In genomic region chr10:124917168-124917938, GRCh38 we compare ENCODE assay signal across 8 cellular contexts. TPM values are rescaled to one million over a fixed set of nuclear protein-coding genes. Genes with fewer than 3 reads are reported as not detected.
DNase-seq lines count a peak whose midpoint lies in the region; ATAC-seq and TF ChIP-seq lines count a peak whose summit lies in the region.

No MANE protein-coding gene starts in this region.

- H3K79me2 ChIP-seq in DND-41 (ENCODE audit: insufficient read depth, low read length), result peaks cover 59% of the 10 kb centered on the region

- DNase-seq in DND-41 (peak; percentile 56), dermis blood vessel endothelial cell (peak; percentile 72), lower lobe of right lung (peak; percentile 56), T1000 (lab: John Stamatoyannopoulos, UW) (no peak)
- no peak for DNase-seq in Jurkat, Clone E6-1 (ENCODE audit: low read depth, low spot score)
- DNase-seq in activated CD4-positive, alpha-beta T cell treated with anti-CD3 and anti-CD28 coated beads for 1 hour, result peak; percentile 21
- DNase-seq in stimulated activated CD8-positive, alpha-beta memory T cell treated with anti-CD3 and anti-CD28 coated beads, Interleukin-12 subunit alpha, Interleukin-12 subunit beta, amount 100 ng/mL, for 24 hours (ENCODE audit: extremely low read depth), result peak; percentile 26

- H4K20me1 ChIP-seq in DND-41 (ENCODE audit: insufficient read depth, low read length), result peaks cover 41% of the 10 kb centered on the region

- no peak for TF ChIP-seq CTCF in DND-41 (IDR thresholded peaks at IDR 0.05; ENCODE audit: borderline replicate concordance, extremely low read depth, low read length, poor library complexity, severe bottlenecking)
- no peak for TF ChIP-seq CTCF in lower lobe of right lung (IDR thresholded peaks at IDR 0.05)

- intact Hi-C loops in lower lobe of right lung (cut with DNase I), result no loop called here

- peak overlapping the region; percentile 88 for H3K4me2 ChIP-seq in DND-41 (ENCODE audit: insufficient read depth, low read length)

- H3K4me3 ChIP-seq in DND-41 (ENCODE audit: low read depth in 1 of 2, low read length in 2 of 2) (peak overlapping the region; percentile 90 to 94), lower lobe of right lung (peak overlapping the region; percentile 81)
- H3K4me3 ChIP-seq in Jurkat, Clone E6-1 (ENCODE audit: low read length), result peak overlapping the region; percentile 85

- peak overlapping the region; percentile 77 for H2AFZ ChIP-seq in DND-41 (ENCODE audit: low read depth, low read length)

- peaks cover 34% of the 10 kb centered on the region for H3K4me1 ChIP-seq in DND-41 (ENCODE audit: insufficient read depth, low read length)
- peaks cover 35% of the 10 kb centered on the region for H3K4me1 ChIP-seq in lower lobe of right lung

- H3K27me3 ChIP-seq in DND-41 (ENCODE audit: insufficient read depth, low read length, poor library complexity) (no peaks in the 10 kb centered on the region), lower lobe of right lung (ENCODE audit: low read depth) (no peaks in the 10 kb centered on the region)

- peak overlapping the region; percentile 79 for H3K9ac ChIP-seq in DND-41 (ENCODE audit: low read depth, low read length)

- H3K36me3 ChIP-seq in DND-41 (ENCODE audit: insufficient read depth, low read length) (peaks cover 3% of the 10 kb centered on the region; the same call in 1 of the 2 replicates), lower lobe of right lung (no peaks in the 10 kb centered on the region)

- H3K9me3 ChIP-seq in DND-41 (ENCODE audit: insufficient read depth, low read length, severe bottlenecking) (no peaks in the 10 kb centered on the region), lower lobe of right lung (no peaks in the 10 kb centered on the region)

- H3K27ac ChIP-seq in DND-41 (ENCODE audit: low read length) (peak overlapping the region; percentile 83), lower lobe of right lung (peak overlapping the region; percentile 94)

- ATAC-seq in DND-41 (ENCODE audit: insufficient read depth, low read depth) (peak; percentile 23), GM21526 (IDR thresholded peaks at IDR 0.05; ENCODE audit: low FRiP score, unreplicated experiment) (peak; percentile 30), lower lobe of right lung (peak; percentile 34 to 46)

RNA-seq across cellular contexts. Expression of gene ZRANB1, which starts 24.6 kb away (rescaled TPM):
- polyA plus RNA-seq in Jurkat, Clone E6-1 (2012; ENCODE audit: insufficient read depth, insufficient read length), result 13.4 TPM
- 22.2 and 25.4 TPM in 2 replicates for total RNA-seq in dermis blood vessel endothelial cell
- 18.7 TPM for total RNA-seq in lower lobe of right lung

Comparison
In these comparisons a context has a peak if more than half of its experiments do, and no peak if none do; other contexts are left out.
1. DNase-seq: peak in DND-41 (single experiment), activated CD4-positive, alpha-beta T cell treated with anti-CD3 and anti-CD28 coated beads for 1 hour (single experiment), dermis blood vessel endothelial cell (single experiment), lower lobe of right lung (single experiment) and stimulated activated CD8-positive, alpha-beta memory T cell treated with anti-CD3 and anti-CD28 coated beads, Interleukin-12 subunit alpha, Interleukin-12 subunit beta, amount 100 ng/mL, for 24 hours (single experiment); none in Jurkat, Clone E6-1 (single experiment) and T1000 (single experiment).
2. Peak in every context shown above with its lines, with median percentiles within 50 percentile points of each other: ATAC-seq and H3K4me3 ChIP-seq.